In the genomic region with DNA sequence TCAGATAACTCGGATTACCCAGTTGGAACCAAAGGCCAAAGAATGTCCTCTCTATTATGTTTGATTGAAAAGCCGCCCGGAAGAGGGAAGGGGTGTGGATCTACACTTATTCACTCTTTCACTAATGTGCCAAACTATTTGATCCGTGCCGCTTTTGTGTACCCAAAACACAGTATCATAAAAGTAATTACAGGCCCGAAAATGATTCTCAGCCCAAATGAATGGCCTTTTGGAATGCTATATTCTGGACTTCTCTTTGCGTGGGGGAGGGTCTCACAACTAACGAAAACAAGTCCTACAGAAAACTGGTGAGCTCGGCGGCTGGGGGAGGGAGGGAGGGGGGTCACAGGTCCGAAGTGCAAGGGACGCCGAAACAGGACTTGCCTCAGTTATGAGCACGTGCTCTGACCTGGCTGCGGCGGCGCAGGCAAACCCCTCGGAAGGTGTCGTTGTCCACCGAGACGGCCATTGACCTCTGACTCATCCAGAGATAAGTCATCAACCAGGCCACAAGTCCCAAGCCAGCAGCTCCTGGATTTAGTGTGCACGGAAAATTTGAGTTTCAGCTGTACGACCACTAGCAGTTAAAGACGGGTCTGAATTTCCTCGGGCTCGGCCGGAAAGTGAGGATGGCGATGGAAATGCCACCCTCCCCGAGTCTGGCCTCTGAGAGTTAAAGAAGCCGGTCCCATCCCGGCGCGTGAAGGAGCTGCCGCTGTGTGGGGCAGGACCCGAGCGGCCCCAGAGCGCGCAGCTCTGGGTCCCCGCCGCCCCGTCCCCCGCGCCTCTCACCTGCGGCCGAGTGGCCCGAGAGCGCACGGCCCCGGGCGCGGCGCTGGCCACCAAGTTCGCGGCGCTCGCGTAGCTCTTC, we compare ENCODE assay signal across 1 cellular context.
TF ChIP-seq lines count a peak whose summit lies in the region.

No MANE protein-coding gene starts in this region.

TF ChIP-seq in HepG2, 621 proteins besides CTCF, POLR2A, EP300 and RAD21 (continued from another document and continues in another):
- TF ChIP-seq, protein P1, sequence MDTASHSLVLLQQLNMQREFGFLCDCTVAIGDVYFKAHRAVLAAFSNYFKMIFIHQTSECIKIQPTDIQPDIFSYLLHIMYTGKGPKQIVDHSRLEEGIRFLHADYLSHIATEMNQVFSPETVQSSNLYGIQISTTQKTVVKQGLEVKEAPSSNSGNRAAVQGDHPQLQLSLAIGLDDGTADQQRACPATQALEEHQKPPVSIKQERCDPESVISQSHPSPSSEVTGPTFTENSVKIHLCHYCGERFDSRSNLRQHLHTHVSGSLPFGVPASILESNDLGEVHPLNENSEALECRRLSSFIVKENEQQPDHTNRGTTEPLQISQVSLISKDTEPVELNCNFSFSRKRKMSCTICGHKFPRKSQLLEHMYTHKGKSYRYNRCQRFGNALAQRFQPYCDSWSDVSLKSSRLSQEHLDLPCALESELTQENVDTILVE (CRISPR knock-in tag; IDR thresholded peaks at IDR 0.05) = peak; percentile 79; the same call in 1 of the 2 replicates
- peak; percentile 71 for TF ChIP-seq BCL6 (CRISPR knock-in tag; IDR thresholded peaks at IDR 0.05)
- TF ChIP-seq, protein P2, sequence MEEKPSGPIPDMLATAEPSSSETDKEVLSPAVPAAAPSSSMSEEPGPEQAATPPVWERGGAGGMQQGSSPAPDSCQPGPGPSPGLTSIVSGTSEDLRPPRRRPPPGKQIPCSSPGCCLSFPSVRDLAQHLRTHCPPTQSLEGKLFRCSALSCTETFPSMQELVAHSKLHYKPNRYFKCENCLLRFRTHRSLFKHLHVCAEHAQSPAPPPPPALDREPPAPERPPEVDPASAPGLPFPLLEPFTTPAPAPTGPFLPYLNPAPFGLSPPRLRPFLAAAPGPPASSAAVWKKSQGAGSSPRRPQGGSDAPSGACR (CRISPR knock-in tag; IDR thresholded peaks at IDR 0.05) = peak; percentile 83
- 0 out of 2 replicates have a peak, but pooled peaks have one; percentile 64 for TF ChIP-seq MZF1 (CRISPR knock-in tag; IDR thresholded peaks at IDR 0.05; ENCODE audit: borderline replicate concordance)
- TF ChIP-seq RCOR2 (CRISPR knock-in tag; IDR thresholded peaks at IDR 0.05) = 0 out of 2 replicates have a peak, but pooled peaks have one; percentile 26
- peak; percentile 93 for TF ChIP-seq PITX1 (CRISPR knock-in tag; IDR thresholded peaks at IDR 0.05)
- TF ChIP-seq RBAK (CRISPR knock-in tag; IDR thresholded peaks at IDR 0.05) = peak; percentile 47; the same call in 1 of the 2 replicates
- peak; percentile 14; the same call in 1 of the 2 replicates for TF ChIP-seq ZNF772 (CRISPR knock-in tag; IDR thresholded peaks at IDR 0.05)
- TF ChIP-seq PCBP1 (IDR thresholded peaks at IDR 0.05; ENCODE audit: borderline replicate concordance, low read depth, low read length) = 0 out of 2 replicates have a peak, but pooled peaks have one; percentile 54
- TF ChIP-seq U2AF1 (optimal IDR thresholded peaks at IDR 0.05; ENCODE audit: low read depth, low read length) = no peak
- TF ChIP-seq POLR2AphosphoS5 (IDR thresholded peaks at IDR 0.05; ENCODE audit: low read depth, low read length) = peak; percentile 81
- no peak for TF ChIP-seq MEF2D (CRISPR knock-in tag; IDR thresholded peaks at IDR 0.05)
- TF ChIP-seq, protein P3, sequence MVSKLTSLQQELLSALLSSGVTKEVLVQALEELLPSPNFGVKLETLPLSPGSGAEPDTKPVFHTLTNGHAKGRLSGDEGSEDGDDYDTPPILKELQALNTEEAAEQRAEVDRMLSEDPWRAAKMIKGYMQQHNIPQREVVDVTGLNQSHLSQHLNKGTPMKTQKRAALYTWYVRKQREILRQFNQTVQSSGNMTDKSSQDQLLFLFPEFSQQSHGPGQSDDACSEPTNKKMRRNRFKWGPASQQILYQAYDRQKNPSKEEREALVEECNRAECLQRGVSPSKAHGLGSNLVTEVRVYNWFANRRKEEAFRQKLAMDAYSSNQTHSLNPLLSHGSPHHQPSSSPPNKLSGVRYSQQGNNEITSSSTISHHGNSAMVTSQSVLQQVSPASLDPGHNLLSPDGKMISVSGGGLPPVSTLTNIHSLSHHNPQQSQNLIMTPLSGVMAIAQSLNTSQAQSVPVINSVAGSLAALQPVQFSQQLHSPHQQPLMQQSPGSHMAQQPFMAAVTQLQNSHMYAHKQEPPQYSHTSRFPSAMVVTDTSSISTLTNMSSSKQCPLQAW (CRISPR knock-in tag; IDR thresholded peaks at IDR 0.05) = peak; percentile 67; the same call in 1 of the 2 replicates
- 0 out of 2 replicates have a peak, but pooled peaks have one; percentile 29 for TF ChIP-seq ZNF12 (CRISPR knock-in tag; IDR thresholded peaks at IDR 0.05)
- TF ChIP-seq SAP130 (CRISPR knock-in tag; IDR thresholded peaks at IDR 0.05; ENCODE audit: low read depth) = peak; percentile 88
- TF ChIP-seq STAT5B (CRISPR knock-in tag; IDR thresholded peaks at IDR 0.05) = 0 out of 2 replicates have a peak, but pooled peaks have one; percentile 78
- peak; percentile 69; the same call in 1 of the 2 replicates for TF ChIP-seq ZC3H4 (CRISPR knock-in tag; IDR thresholded peaks at IDR 0.05; ENCODE audit: borderline replicate concordance)
- TF ChIP-seq, protein P4, sequence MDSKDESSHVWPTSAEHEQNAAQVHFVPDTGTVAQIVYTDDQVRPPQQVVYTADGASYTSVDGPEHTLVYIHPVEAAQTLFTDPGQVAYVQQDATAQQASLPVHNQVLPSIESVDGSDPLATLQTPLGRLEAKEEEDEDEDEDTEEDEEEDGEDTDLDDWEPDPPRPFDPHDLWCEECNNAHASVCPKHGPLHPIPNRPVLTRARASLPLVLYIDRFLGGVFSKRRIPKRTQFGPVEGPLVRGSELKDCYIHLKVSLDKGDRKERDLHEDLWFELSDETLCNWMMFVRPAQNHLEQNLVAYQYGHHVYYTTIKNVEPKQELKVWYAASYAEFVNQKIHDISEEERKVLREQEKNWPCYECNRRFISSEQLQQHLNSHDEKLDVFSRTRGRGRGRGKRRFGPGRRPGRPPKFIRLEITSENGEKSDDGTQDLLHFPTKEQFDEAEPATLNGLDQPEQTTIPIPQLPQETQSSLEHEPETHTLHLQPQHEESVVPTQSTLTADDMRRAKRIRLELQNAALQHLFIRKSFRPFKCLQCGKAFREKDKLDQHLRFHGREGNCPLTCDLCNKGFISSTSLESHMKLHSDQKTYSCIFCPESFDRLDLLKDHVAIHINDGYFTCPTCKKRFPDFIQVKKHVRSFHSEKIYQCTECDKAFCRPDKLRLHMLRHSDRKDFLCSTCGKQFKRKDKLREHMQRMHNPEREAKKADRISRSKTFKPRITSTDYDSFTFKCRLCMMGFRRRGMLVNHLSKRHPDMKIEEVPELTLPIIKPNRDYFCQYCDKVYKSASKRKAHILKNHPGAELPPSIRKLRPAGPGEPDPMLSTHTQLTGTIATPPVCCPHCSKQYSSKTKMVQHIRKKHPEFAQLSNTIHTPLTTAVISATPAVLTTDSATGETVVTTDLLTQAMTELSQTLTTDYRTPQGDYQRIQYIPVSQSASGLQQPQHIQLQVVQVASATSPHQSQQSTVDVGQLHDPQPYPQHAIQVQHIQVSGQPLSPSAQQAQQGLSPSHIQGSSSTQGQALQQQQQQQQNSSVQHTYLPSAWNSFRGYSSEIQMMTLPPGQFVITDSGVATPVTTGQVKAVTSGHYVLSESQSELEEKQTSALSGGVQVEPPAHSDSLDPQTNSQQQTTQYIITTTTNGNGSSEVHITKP (CRISPR knock-in tag; IDR thresholded peaks at IDR 0.05; ENCODE audit: low read depth) = peak; percentile 75; the same call in 1 of the 2 replicates
- no peak for TF ChIP-seq ZNF337 (CRISPR knock-in tag; IDR thresholded peaks at IDR 0.05; ENCODE audit: borderline replicate concordance, low read depth)
- TF ChIP-seq IRF2 (CRISPR knock-in tag; IDR thresholded peaks at IDR 0.05) = peak; percentile 91
- TF ChIP-seq ZNF235 (CRISPR knock-in tag; IDR thresholded peaks at IDR 0.05; ENCODE audit: borderline replicate concordance) = no peak
- no peak for TF ChIP-seq ZNF335 (CRISPR knock-in tag; IDR thresholded peaks at IDR 0.05)
- peak; percentile 96 for TF ChIP-seq BHLHE40 (IDR thresholded peaks at IDR 0.05; ENCODE audit: low read length)
- TF ChIP-seq CC2D1A (CRISPR knock-in tag; IDR thresholded peaks at IDR 0.05) = 0 out of 2 replicates have a peak, but pooled peaks have one; percentile 20
- TF ChIP-seq HES4 (CRISPR knock-in tag; IDR thresholded peaks at IDR 0.05; ENCODE audit: borderline replicate concordance) = peak; percentile 62
- peak; percentile 75 for TF ChIP-seq RFXAP (CRISPR knock-in tag; IDR thresholded peaks at IDR 0.05; ENCODE audit: borderline replicate concordance)
- TF ChIP-seq ZNF749 (CRISPR knock-in tag; IDR thresholded peaks at IDR 0.05; ENCODE audit: borderline replicate concordance) = peak; percentile 82; the same call in 1 of the 2 replicates
- 0 out of 2 replicates have a peak, but pooled peaks have one; percentile 23 for TF ChIP-seq ZNF280D (CRISPR knock-in tag; IDR thresholded peaks at IDR 0.05)
- peak; percentile 72 for TF ChIP-seq ZNF350 (CRISPR knock-in tag; IDR thresholded peaks at IDR 0.05; ENCODE audit: borderline replicate concordance, low read depth)
- no peak for TF ChIP-seq ZFP62 (CRISPR knock-in tag; IDR thresholded peaks at IDR 0.05)
- peak; percentile 85; the same call in 1 of the 2 replicates for TF ChIP-seq SALL2 (CRISPR knock-in tag; IDR thresholded peaks at IDR 0.05)
- TF ChIP-seq KDM6A (CRISPR knock-in tag; IDR thresholded peaks at IDR 0.05; ENCODE audit: low read depth) = peak; percentile 42; the same call in 1 of the 2 replicates
- TF ChIP-seq NR2F6 (IDR thresholded peaks at IDR 0.05) = peak; percentile 76
- TF ChIP-seq NR2F6 (CRISPR knock-in tag; IDR thresholded peaks at IDR 0.05) = peak; percentile 94
- peak; percentile 89 for TF ChIP-seq BRCA1 (CRISPR knock-in tag; IDR thresholded peaks at IDR 0.05)
- peak; percentile 89 for TF ChIP-seq FOXO1 (CRISPR knock-in tag; IDR thresholded peaks at IDR 0.05)
- peak; percentile 57; the same call in 1 of the 2 replicates for TF ChIP-seq ZNF503 (CRISPR knock-in tag; IDR thresholded peaks at IDR 0.05)
- no peak for TF ChIP-seq E2F2 (CRISPR knock-in tag; IDR thresholded peaks at IDR 0.05; ENCODE audit: borderline replicate concordance)
- TF ChIP-seq NR2C2 (CRISPR knock-in tag; IDR thresholded peaks at IDR 0.05; ENCODE audit: borderline replicate concordance) = peak; percentile 84; the same call in 1 of the 2 replicates
- no peak for TF ChIP-seq CHD4 (IDR thresholded peaks at IDR 0.05; ENCODE audit: borderline replicate concordance, low read length)
- 0 out of 2 replicates have a peak, but pooled peaks have one; percentile 10 for TF ChIP-seq ZNF790 (CRISPR knock-in tag; IDR thresholded peaks at IDR 0.05; ENCODE audit: borderline replicate concordance)
- TF ChIP-seq ZNF468 (CRISPR knock-in tag; IDR thresholded peaks at IDR 0.05) = peak; percentile 39; the same call in 1 of the 2 replicates
- no peak for TF ChIP-seq ZFP36L2 (CRISPR knock-in tag; IDR thresholded peaks at IDR 0.05)
- TF ChIP-seq GFI1 (CRISPR knock-in tag; IDR thresholded peaks at IDR 0.05; ENCODE audit: borderline replicate concordance) = no peak
- TF ChIP-seq, protein P5, sequence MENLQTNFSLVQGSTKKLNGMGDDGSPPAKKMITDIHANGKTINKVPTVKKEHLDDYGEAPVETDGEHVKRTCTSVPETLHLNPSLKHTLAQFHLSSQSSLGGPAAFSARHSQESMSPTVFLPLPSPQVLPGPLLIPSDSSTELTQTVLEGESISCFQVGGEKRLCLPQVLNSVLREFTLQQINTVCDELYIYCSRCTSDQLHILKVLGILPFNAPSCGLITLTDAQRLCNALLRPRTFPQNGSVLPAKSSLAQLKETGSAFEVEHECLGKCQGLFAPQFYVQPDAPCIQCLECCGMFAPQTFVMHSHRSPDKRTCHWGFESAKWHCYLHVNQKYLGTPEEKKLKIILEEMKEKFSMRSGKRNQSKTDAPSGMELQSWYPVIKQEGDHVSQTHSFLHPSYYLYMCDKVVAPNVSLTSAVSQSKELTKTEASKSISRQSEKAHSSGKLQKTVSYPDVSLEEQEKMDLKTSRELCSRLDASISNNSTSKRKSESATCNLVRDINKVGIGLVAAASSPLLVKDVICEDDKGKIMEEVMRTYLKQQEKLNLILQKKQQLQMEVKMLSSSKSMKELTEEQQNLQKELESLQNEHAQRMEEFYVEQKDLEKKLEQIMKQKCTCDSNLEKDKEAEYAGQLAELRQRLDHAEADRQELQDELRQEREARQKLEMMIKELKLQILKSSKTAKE (CRISPR knock-in tag; IDR thresholded peaks at IDR 0.05; ENCODE audit: borderline replicate concordance) = peak; percentile 92
- TF ChIP-seq ARNTL (CRISPR knock-in tag; IDR thresholded peaks at IDR 0.05) = peak; percentile 93
